ENCODE assay signal across 17 cellular contexts in genomic region chr17:10583834-10584233, GRCh38. TPM values are rescaled to one million over a fixed set of nuclear protein-coding genes. Genes with fewer than 3 reads are reported as not detected.
DNase-seq lines count a peak whose midpoint lies in the region; ATAC-seq and TF ChIP-seq lines count a peak whose summit lies in the region.
"Had no signal": no experiment of that assay in that cellular context is flagged by ENCODE, and none has a peak within 500 bp of the region (broad histone marks: within the 10 kb centered on the region; RNA-seq: fewer than 3 reads in every experiment).

No MANE protein-coding gene starts in this region.

- H3K27ac Mint-ChIP-seq in neural progenitor cell = no peak overlapping the region
- H3K27ac Mint-ChIP-seq in stimulated activated memory B cell treated with anti-CD40 and anti-IgM and Interleukin-4, amounts not matched to agents 10 μg/mL and 1 μg/mL and 100 μg/mL, for 72 hours = no peak overlapping the region
- H3K27ac Mint-ChIP-seq: B cell; CD4-positive, CD25-positive, alpha-beta regulatory T cell; CD8-positive, alpha-beta T cell had no signal

- H3K9me3 Mint-ChIP-seq in neural progenitor cell = no peaks in the 10 kb centered on the region
- H3K9me3 Mint-ChIP-seq in stimulated activated memory B cell treated with anti-CD40 and anti-IgM and Interleukin-4, amounts not matched to agents 10 μg/mL and 1 μg/mL and 100 μg/mL, for 72 hours = no peaks in the 10 kb centered on the region
- H3K9me3 Mint-ChIP-seq: CD8-positive, alpha-beta T cell had no signal

- H3K9ac ChIP-seq in neural progenitor cell = no peak overlapping the region
- H3K9ac ChIP-seq: BLaER1 had no signal

- peak; percentile 9 for DNase-seq in NCI-H2171 treated with DMSO at 0.1 percent for 48 hours (lab: John Stamatoyannopoulos, UW)
- DNase-seq in NCI-H2171 (lab: John Stamatoyannopoulos, UW) = no peak
- no peak for DNase-seq in neural progenitor cell (ENCODE audit: low spot score)
- DNase-seq in gastrocnemius medialis = peak in 1 of 2 donors; percentile 39
- DNase-seq in HCEC 1CT = no peak
- DNase-seq: Caco-2; CD4-positive, CD25-positive, alpha-beta regulatory T cell; CD8-positive, alpha-beta T cell; DMS153; DND-41; GOT3 had no signal

- H3K4me1 ChIP-seq in neural progenitor cell (no peaks in the 10 kb centered on the region), gastrocnemius medialis (no peaks in the 10 kb centered on the region)
- H3K4me1 ChIP-seq: Caco-2, HAP-1 had no signal

- no peak overlapping the region for H3K4me3 Mint-ChIP-seq in neural progenitor cell
- no peak overlapping the region for H3K4me3 Mint-ChIP-seq in stimulated activated memory B cell treated with anti-CD40 and anti-IgM and Interleukin-4, amounts not matched to agents 10 μg/mL and 1 μg/mL and 100 μg/mL, for 72 hours
- H3K4me3 Mint-ChIP-seq: B cell; CD4-positive, CD25-positive, alpha-beta regulatory T cell; CD8-positive, alpha-beta T cell had no signal

- H3K4me2 ChIP-seq in neural progenitor cell = no peak overlapping the region
- H3K4me2 ChIP-seq: BLaER1 had no signal

- no peak for TF ChIP-seq POLR2A in gastrocnemius medialis (IDR thresholded peaks at IDR 0.05)

- H2AFZ ChIP-seq in neural progenitor cell (replicated peaks) = peak overlapping the region; percentile 7

- no peaks in the 10 kb centered on the region for H3K9me3 ChIP-seq in neural progenitor cell (ENCODE audit: low read depth)
- no peaks in the 10 kb centered on the region for H3K9me3 ChIP-seq in gastrocnemius medialis
- H3K9me3 ChIP-seq: BLaER1, Caco-2, HAP-1 had no signal

- peak; percentile 72 to 85 for ATAC-seq in gastrocnemius medialis
- no peak for ATAC-seq in stimulated activated memory B cell treated with anti-CD40 and anti-IgM and Interleukin-4, amounts not matched to agents 10 μg/mL and 1 μg/mL and 100 μg/mL, for 72 hours
- ATAC-seq: CD8-positive, alpha-beta T cell had no signal

- TF ChIP-seq CTCF in neural progenitor cell (IDR thresholded peaks at IDR 0.05) = no peak
- TF ChIP-seq CTCF in gastrocnemius medialis (IDR thresholded peaks at IDR 0.05 in 4 of 5, conservative IDR thresholded peaks at IDR 0.05 in 1 of 5) = no peak

- H3K27ac ChIP-seq in neural progenitor cell (no peak overlapping the region), gastrocnemius medialis (peak overlapping the region; percentile 47 to 80 (median 58))
- H3K27ac ChIP-seq: 22Rv1, BLaER1, C4-2B had no signal

- H4K20me1 ChIP-seq in neural progenitor cell (ENCODE audit: low read depth) = no peaks in the 10 kb centered on the region
- H4K20me1 ChIP-seq: BLaER1 had no signal

- peaks cover 3% of the 10 kb centered on the region for H3K27me3 Mint-ChIP-seq in neural progenitor cell (ENCODE audit: insufficient read depth, low read depth)
- peaks cover 18% of the 10 kb centered on the region for H3K27me3 Mint-ChIP-seq in stimulated activated memory B cell treated with anti-CD40 and anti-IgM and Interleukin-4, amounts not matched to agents 10 μg/mL and 1 μg/mL and 100 μg/mL, for 72 hours
- H3K27me3 Mint-ChIP-seq: CD4-positive, CD25-positive, alpha-beta regulatory T cell had no signal

- H3K4me3 ChIP-seq in neural progenitor cell (no peak overlapping the region), gastrocnemius medialis (no peak overlapping the region)
- H3K4me3 ChIP-seq: BLaER1, HAP-1 had no signal

- H3F3A ChIP-seq in neural progenitor cell (ENCODE audit: low read depth) = no peaks in the 10 kb centered on the region

- intact Hi-C loops in gastrocnemius medialis (cut with DNase I; ENCODE audit: low total_unique reads) = no loop called here

- H3K4me1 Mint-ChIP-seq in neural progenitor cell = no peaks in the 10 kb centered on the region
- H3K4me1 Mint-ChIP-seq in stimulated activated memory B cell treated with anti-CD40 and anti-IgM and Interleukin-4, amounts not matched to agents 10 μg/mL and 1 μg/mL and 100 μg/mL, for 72 hours = no peaks in the 10 kb centered on the region
- H3K4me1 Mint-ChIP-seq: B cell; CD4-positive, CD25-positive, alpha-beta regulatory T cell had no signal

- in situ Hi-C loops in gastrocnemius medialis (cut with MboI; ENCODE audit: low sequenced_read_pairs in 4 of 4) = no loop called here

- no peaks in the 10 kb centered on the region for H3K27me3 ChIP-seq in neural progenitor cell
- no peaks in the 10 kb centered on the region for H3K27me3 ChIP-seq in gastrocnemius medialis
- H3K27me3 ChIP-seq: BLaER1 had no signal

- no peaks in the 10 kb centered on the region for H3K36me3 Mint-ChIP-seq in neural progenitor cell
- H3K36me3 Mint-ChIP-seq in stimulated activated memory B cell treated with anti-CD40 and anti-IgM and Interleukin-4, amounts not matched to agents 10 μg/mL and 1 μg/mL and 100 μg/mL, for 72 hours = no peaks in the 10 kb centered on the region
- H3K36me3 Mint-ChIP-seq: CD4-positive, CD25-positive, alpha-beta regulatory T cell; CD8-positive, alpha-beta T cell had no signal

- no peaks in the 10 kb centered on the region for H3K79me2 ChIP-seq in neural progenitor cell (ENCODE audit: low read depth)

- H3K36me3 ChIP-seq in neural progenitor cell = no peaks in the 10 kb centered on the region
- no peaks in the 10 kb centered on the region for H3K36me3 ChIP-seq in gastrocnemius medialis
- H3K36me3 ChIP-seq: BLaER1, HAP-1 had no signal

RNA-seq across cellular contexts. Expression of gene MYH2, which starts 34.4 kb away (rescaled TPM):
- total RNA-seq in neural progenitor cell (ENCODE audit: low replicate concordance) (0.19 and 0.37 TPM in 2 replicates), gastrocnemius medialis (1,000 to 10,000 TPM in 1 of 4 donors, 100 to 1,000 TPM in 2, 10 to 100 TPM in 1; 77.8 to 4,245 (median 724) TPM)
- total RNA-seq: B cell; Caco-2; CD4-positive, CD25-positive, alpha-beta regulatory T cell; CD8-positive, alpha-beta T cell had no signal

Comparison
In these comparisons a context has a peak if more than half of its experiments do, and no peak if none do; other contexts are left out.
1. RNA of gene MYH2, which starts 34.4 kb away (total RNA-seq): 77.8 to 4,245 TPM in gastrocnemius medialis; 0.19 to 0.37 TPM in neural progenitor cell; every median in the first group is over 10 times any median in the second.